Comparison of ENCODE assay signal across 1 cellular context in genomic region chr17:8475820-8476219, GRCh38.
TF ChIP-seq lines count a peak whose summit lies in the region.

No MANE protein-coding gene starts in this region.

TF ChIP-seq in HepG2, 621 proteins besides CTCF, POLR2A, EP300 and RAD21:
- TF ChIP-seq AGO2 (optimal IDR thresholded peaks at IDR 0.05; ENCODE audit: low read depth, low read length) (peak; percentile 24), ZNF207 (IDR thresholded peaks at IDR 0.05; ENCODE audit: borderline replicate concordance) (no peak)
